10 cellular contexts compared by ENCODE assay signal in the genomic region with DNA sequence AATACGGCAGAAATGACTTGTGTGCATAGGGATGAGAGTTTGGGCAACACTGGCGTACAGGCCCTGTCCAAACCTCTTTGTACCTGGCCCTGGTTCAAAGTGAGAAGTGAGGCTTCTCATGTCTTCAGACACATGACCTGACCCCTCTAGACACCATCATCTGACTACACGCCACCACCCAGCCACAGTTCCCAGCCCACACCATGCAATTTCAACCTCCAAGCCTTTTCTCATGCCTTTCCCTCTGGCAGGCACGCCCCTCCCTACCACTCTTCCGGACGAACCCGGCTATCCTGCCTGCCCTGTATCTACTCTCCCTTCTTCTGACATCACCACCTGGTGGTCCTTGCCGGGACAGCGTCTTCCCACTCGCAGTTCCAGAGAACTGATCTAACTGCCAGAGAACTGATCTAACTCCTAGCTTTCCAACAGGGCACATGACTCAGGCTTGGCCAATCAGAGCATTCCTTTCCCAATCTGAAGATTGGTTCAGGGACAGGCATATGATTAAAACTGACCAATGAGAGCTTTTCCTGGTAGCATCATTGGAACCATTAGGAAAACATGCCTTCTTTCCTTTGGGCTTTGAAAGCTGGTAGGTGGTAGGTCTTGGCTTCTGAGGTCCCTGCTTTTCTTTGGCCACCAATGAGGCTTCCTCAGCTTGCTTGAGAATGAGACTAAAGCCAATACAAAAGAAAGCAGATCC. TPM values are rescaled to one million over a fixed set of nuclear protein-coding genes. Genes with fewer than 3 reads are reported as not detected.
DNase-seq lines count a peak whose midpoint lies in the region; ATAC-seq, FAIRE-seq and TF ChIP-seq lines count a peak whose summit lies in the region.
"Had no signal": no experiment of that assay in that cellular context is flagged by ENCODE, and none has a peak within 500 bp of the region (broad histone marks: within the 10 kb centered on the region; RNA-seq: fewer than 3 reads in every experiment).

No MANE protein-coding gene starts in this region.

- H3K4me3 ChIP-seq in AG09309 (ENCODE audit: control insufficient read depth, low read depth, low read length) = no peak overlapping the region
- H3K4me3 ChIP-seq: vagina had no signal

- TF ChIP-seq CTCF in AG09309 (IDR thresholded peaks at IDR 0.05; ENCODE audit: control insufficient read depth, insufficient read depth, low read depth, low read length, missing control alignments) = peak; percentile 51
- TF ChIP-seq CTCF in nephron (IDR thresholded peaks at IDR 0.05; ENCODE audit: unreplicated experiment in 3 of 3) = peak; percentile 54 to 65 (median 59)

- peak; percentile 36 for ATAC-seq in HG03064 (IDR thresholded peaks at IDR 0.05; ENCODE audit: low read depth, unreplicated experiment)
- ATAC-seq in activated CD8-positive, alpha-beta memory T cell treated with anti-CD3 and anti-CD28 coated beads, Interleukin-2, amount 10 ng/mL, durations not matched to agents 7 days and 5 days = peak; percentile 48

- H3K27ac Mint-ChIP-seq in activated CD8-positive, alpha-beta memory T cell treated with anti-CD3 and anti-CD28 coated beads, Interleukin-2, amount 10 ng/mL, durations not matched to agents 7 days and 5 days = no peak overlapping the region
- H3K27ac Mint-ChIP-seq in nephron = no peak overlapping the region
- H3K27ac Mint-ChIP-seq: T-helper 1 cell treated with Interleukin-12 subunit alpha and Interleukin-12 subunit beta and Interleukin-4 antibody, amounts not matched to agents 30 μg/mL and 1 μg/mL, for 36 hours had no signal

- DNase-seq in AG09309 (ENCODE audit: low read depth) (no peak), NCI-H526 (lab: John Stamatoyannopoulos, UW) (peak; percentile 71 to 80), fibroblast of peridontal ligament (ENCODE audit: extremely low read depth) (peak; percentile 86), urothelium cell line (ENCODE audit: low spot score) (peak; percentile 65)
- DNase-seq in activated CD8-positive, alpha-beta memory T cell treated with anti-CD3 and anti-CD28 coated beads, Interleukin-2, amount 10 ng/mL, durations not matched to agents 7 days and 5 days = peak; percentile 71

- peaks cover 12% of the 10 kb centered on the region for H3K36me3 Mint-ChIP-seq in activated CD8-positive, alpha-beta memory T cell treated with anti-CD3 and anti-CD28 coated beads, Interleukin-2, amount 10 ng/mL, durations not matched to agents 7 days and 5 days
- H3K36me3 Mint-ChIP-seq in nephron (ENCODE audit: low read depth) = no peaks in the 10 kb centered on the region

- TF ChIP-seq POLR2A in GM15510 (IDR thresholded peaks at IDR 0.05; ENCODE audit: borderline replicate concordance, extremely low read depth, insufficient read length) = peak; percentile 68

- CTCF ChIA-PET in activated CD8-positive, alpha-beta memory T cell treated with anti-CD3 and anti-CD28 coated beads, Interleukin-2, amount 10 ng/mL, durations not matched to agents 7 days and 5 days (lab: Charles Lee) = interaction anchor here (0.9 to 5.1 kb wide), 16 partner anchors 7 to 211 kb away, joined by 3 to 32 read pairs (median 6); no protein-coding TSS in a partner anchor

- peaks cover 8% of the 10 kb centered on the region for H3K9me3 Mint-ChIP-seq in activated CD8-positive, alpha-beta memory T cell treated with anti-CD3 and anti-CD28 coated beads, Interleukin-2, amount 10 ng/mL, durations not matched to agents 7 days and 5 days (ENCODE audit: low read depth)
- H3K9me3 Mint-ChIP-seq in nephron = peaks cover 3% of the 10 kb centered on the region

- FAIRE-seq in urothelium cell line (lab: Jason Lieb, UNC) = no peak

- H3K4me3 Mint-ChIP-seq in activated CD8-positive, alpha-beta memory T cell treated with anti-CD3 and anti-CD28 coated beads, Interleukin-2, amount 10 ng/mL, durations not matched to agents 7 days and 5 days = no peak overlapping the region
- no peak overlapping the region for H3K4me3 Mint-ChIP-seq in nephron
- H3K4me3 Mint-ChIP-seq: T-helper 1 cell treated with Interleukin-12 subunit alpha and Interleukin-12 subunit beta and Interleukin-4 antibody, amounts not matched to agents 30 μg/mL and 1 μg/mL, for 36 hours had no signal

- H3K4me1 Mint-ChIP-seq in activated CD8-positive, alpha-beta memory T cell treated with anti-CD3 and anti-CD28 coated beads, Interleukin-2, amount 10 ng/mL, durations not matched to agents 7 days and 5 days = peaks cover 27% of the 10 kb centered on the region
- H3K4me1 Mint-ChIP-seq in nephron = no peaks in the 10 kb centered on the region

- H3K27me3 Mint-ChIP-seq in activated CD8-positive, alpha-beta memory T cell treated with anti-CD3 and anti-CD28 coated beads, Interleukin-2, amount 10 ng/mL, durations not matched to agents 7 days and 5 days = no peaks in the 10 kb centered on the region
- peaks cover 4% of the 10 kb centered on the region for H3K27me3 Mint-ChIP-seq in nephron (ENCODE audit: low read depth)

RNA-seq across cellular contexts. Expression of gene IL21R, which starts 27.0 kb away (rescaled TPM):
- total RNA-seq in activated CD8-positive, alpha-beta memory T cell treated with anti-CD3 and anti-CD28 coated beads, Interleukin-2, amount 10 ng/mL, durations not matched to agents 7 days and 5 days = 10 to 100 TPM; 24.6 to 38.0 TPM
